Comparison of ENCODE assay signal across 18 cellular contexts in genomic region chr7:45129181-45129800, GRCh38. TPM values are rescaled to one million over a fixed set of nuclear protein-coding genes. Genes with fewer than 3 reads are reported as not detected.
"Had no signal": no experiment of that assay in that cellular context is flagged by ENCODE, and none has a peak within 500 bp of the region (broad histone marks: within the 10 kb centered on the region; RNA-seq: fewer than 3 reads in every experiment).

No MANE protein-coding gene starts in this region.

- H3K27ac ChIP-seq: ascending aorta, coronary artery, esophagus muscularis mucosa, prostate gland, suprapubic skin had no signal

- H3K4me2 ChIP-seq: smooth muscle cell had no signal

- ATAC-seq: activated CD8-positive, alpha-beta memory T cell treated with anti-CD3 and anti-CD28 coated beads, Interleukin-2, amount 10 ng/mL, durations not matched to agents 7 days and 5 days; natural killer cell; right cardiac atrium had no signal

- H3K9me3 ChIP-seq: ascending aorta, esophagus muscularis mucosa, prostate gland, suprapubic skin had no signal

- H3K4me1 ChIP-seq: ascending aorta, esophagus muscularis mucosa, prostate gland, suprapubic skin had no signal

- H3K27me3 ChIP-seq: ascending aorta, esophagus muscularis mucosa, suprapubic skin had no signal

- H3K36me3 ChIP-seq: ascending aorta, esophagus muscularis mucosa, prostate gland, suprapubic skin had no signal

- H3K4me3 ChIP-seq: ascending aorta, coronary artery, esophagus muscularis mucosa, prostate gland, smooth muscle cell, suprapubic skin had no signal

- DNase-seq: activated CD4-positive, alpha-beta T cell treated with anti-CD3 and anti-CD28 coated beads for 1 hour; activated CD4-positive, alpha-beta T cell treated with anti-CD3 and anti-CD28 coated beads, Interleukin-2, amount 50 U/mL, for 48 hours; activated CD8-positive, alpha-beta memory T cell treated with anti-CD3 and anti-CD28 coated beads, Interleukin-2, amount 10 ng/mL, durations not matched to agents 7 days and 5 days; activated naive CD4-positive, alpha-beta T cell treated with anti-CD3 and anti-CD28 coated beads, Interleukin-2, amount 10 ng/mL, durations not matched to agents 7 days and 5 days; activated T-cell treated with anti-CD3 and anti-CD28 coated beads, Interleukin-2, amount 50 U/mL, for 1 hour; hypothalamus; mesendoderm; natural killer cell; occipital lobe; right cardiac atrium; T-helper 1 cell had no signal

RNA-seq across cellular contexts. Expression of gene RAMP3, which starts 28.3 kb away (rescaled TPM):
- total RNA-seq: activated CD8-positive, alpha-beta memory T cell treated with anti-CD3 and anti-CD28 coated beads, Interleukin-2, amount 10 ng/mL, durations not matched to agents 7 days and 5 days; glomerular endothelial cell; natural killer cell; smooth muscle cell had no signal
- polyA plus RNA-seq: smooth muscle cell had no signal
